Comparison of ENCODE assay signal across 11 cellular contexts in genomic region chr22:22103078-22103593, GRCh38.
A peak's percentile ranks its signal among the peaks of the same experiment; 100 is the strongest.
DNase-seq lines count a peak whose midpoint lies in the region; ATAC-seq and TF ChIP-seq lines count a peak whose summit lies in the region.
"Had no signal": no experiment of that assay in that cellular context is flagged by ENCODE, and none has a peak within 500 bp of the region (broad histone marks: within the 10 kb centered on the region; RNA-seq: fewer than 3 reads in every experiment).

No MANE protein-coding gene starts in this region.

- H3K4me3 Mint-ChIP-seq in activated CD4-positive, alpha-beta T cell treated with anti-CD3 and anti-CD28 coated beads for 36 hours: no peak overlapping the region
- no peak overlapping the region for H3K4me3 Mint-ChIP-seq in CD4-positive, alpha-beta memory T cell
- H3K4me3 Mint-ChIP-seq: activated naive CD8-positive, alpha-beta T cell had no signal

- no peak overlapping the region for H3K4me3 ChIP-seq in psoas muscle
- H3K4me3 ChIP-seq in CD4-positive, alpha-beta memory T cell (ENCODE audit: low read length in 2 of 2): no peak overlapping the region
- H3K4me3 ChIP-seq: BLaER1 treated with 17β-estradiol and CSF1 and Interleukin-3, amounts not matched to agents 10 nM and 100 nM; skin epidermis had no signal

- H3K27ac Mint-ChIP-seq in activated CD4-positive, alpha-beta T cell treated with anti-CD3 and anti-CD28 coated beads for 36 hours: no peak overlapping the region
- no peak overlapping the region for H3K27ac Mint-ChIP-seq in CD4-positive, alpha-beta memory T cell
- H3K27ac Mint-ChIP-seq: activated naive CD8-positive, alpha-beta T cell had no signal

- intact Hi-C loops in activated CD4-positive, alpha-beta T cell treated with anti-CD3 and anti-CD28 coated beads for 36 hours (cut with DNase I, micrococcal nuclease): loop anchor here in 1 of 2 experiments (5.0 kb wide), 1 partner anchor 49 kb away; no protein-coding TSS in a partner anchor
- intact Hi-C loops in psoas muscle (cut with DNase I): no loop called here
- intact Hi-C loops in CD4-positive, alpha-beta memory T cell (cut with micrococcal nuclease): no loop called here

- peak; percentile 72 for ATAC-seq in activated CD4-positive, alpha-beta T cell treated with anti-CD3 and anti-CD28 coated beads for 36 hours
- ATAC-seq in psoas muscle (no peak), GM21717 (IDR thresholded peaks at IDR 0.05; ENCODE audit: unreplicated experiment) (no peak), HG03460 (IDR thresholded peaks at IDR 0.05; ENCODE audit: unreplicated experiment) (no peak)

- H3K4me1 Mint-ChIP-seq in activated CD4-positive, alpha-beta T cell treated with anti-CD3 and anti-CD28 coated beads for 36 hours: no peaks in the 10 kb centered on the region
- H3K4me1 Mint-ChIP-seq in CD4-positive, alpha-beta memory T cell: no peaks in the 10 kb centered on the region

- CTCF ChIA-PET in activated CD4-positive, alpha-beta T cell treated with anti-CD3 and anti-CD28 coated beads for 36 hours (lab: Charles Lee): interaction anchor here (0.7 kb wide), 1 partner anchor 19 kb away, joined by 3 read pairs; no protein-coding TSS in a partner anchor
- CTCF ChIA-PET in CD4-positive, alpha-beta memory T cell (lab: Charles Lee; ENCODE audit: partially characterized antibody): no interaction called here

- peak; percentile 19 for TF ChIP-seq CTCF in psoas muscle (IDR thresholded peaks at IDR 0.05)

- 55 to 60% (median 59%) methylated on average over 6 of the region's 6 CpGs for whole genome bisulfite sequencing in psoas muscle, 3 donors

- H3K36me3 Mint-ChIP-seq in activated CD4-positive, alpha-beta T cell treated with anti-CD3 and anti-CD28 coated beads for 36 hours (ENCODE audit: low read depth): no peaks in the 10 kb centered on the region
- H3K36me3 Mint-ChIP-seq in CD4-positive, alpha-beta memory T cell: no peaks in the 10 kb centered on the region
- H3K36me3 Mint-ChIP-seq: activated naive CD8-positive, alpha-beta T cell had no signal

- H3K9me3 ChIP-seq in psoas muscle: no peaks in the 10 kb centered on the region
- no peaks in the 10 kb centered on the region for H3K9me3 ChIP-seq in CD4-positive, alpha-beta memory T cell (ENCODE audit: control insufficient read depth in 1 of 2, low read length in 2 of 2)

- H3K9me3 Mint-ChIP-seq in activated CD4-positive, alpha-beta T cell treated with anti-CD3 and anti-CD28 coated beads for 36 hours (ENCODE audit: low read depth): no peaks in the 10 kb centered on the region
- H3K9me3 Mint-ChIP-seq in CD4-positive, alpha-beta memory T cell: no peaks in the 10 kb centered on the region

- no peaks in the 10 kb centered on the region for H3K36me3 ChIP-seq in psoas muscle (ENCODE audit: insufficient read depth in 1 of 2, low read depth in 1 of 2)
- no peaks in the 10 kb centered on the region for H3K36me3 ChIP-seq in CD4-positive, alpha-beta memory T cell (ENCODE audit: insufficient read depth, low read length)
- H3K36me3 ChIP-seq: BLaER1 treated with 17β-estradiol and CSF1 and Interleukin-3, amounts not matched to agents 10 nM and 100 nM had no signal

- peaks cover 0 to 12% (median 5%) of the 10 kb centered on the region in 3 donors for H3K27me3 ChIP-seq in psoas muscle (ENCODE audit: insufficient read depth in 3 of 3, low read length in 2 of 3)
- no peaks in the 10 kb centered on the region for H3K27me3 ChIP-seq in CD4-positive, alpha-beta memory T cell (ENCODE audit: insufficient read depth, low read length)
- H3K27me3 ChIP-seq: BLaER1 treated with 17β-estradiol and CSF1 and Interleukin-3, amounts not matched to agents 10 nM and 100 nM had no signal

- no peak overlapping the region for H3K27ac ChIP-seq in psoas muscle
- H3K27ac ChIP-seq in CD4-positive, alpha-beta memory T cell (ENCODE audit: low read depth, low read length): no peak overlapping the region
- H3K27ac ChIP-seq: BLaER1 treated with 17β-estradiol and CSF1 and Interleukin-3, amounts not matched to agents 10 nM and 100 nM; skin epidermis had no signal

- DNase-seq in activated CD4-positive, alpha-beta T cell treated with anti-CD3 and anti-CD28 coated beads for 36 hours: peak; percentile 53
- DNase-seq in activated CD4-positive, alpha-beta T cell treated with anti-CD3 and anti-CD28 coated beads, Interleukin-2, amount 50 U/mL, for 4 hours: no peak
- DNase-seq in LHCN-M2 (ENCODE audit: low read depth) (peak; percentile 8), dermis blood vessel endothelial cell (peak; percentile 23), psoas muscle (no peak)
- no peak for DNase-seq in CD4-positive, alpha-beta memory T cell

- H3K4me1 ChIP-seq in psoas muscle: no peaks in the 10 kb centered on the region
- no peaks in the 10 kb centered on the region for H3K4me1 ChIP-seq in CD4-positive, alpha-beta memory T cell (ENCODE audit: insufficient read depth, low read length)

- peaks cover 10% of the 10 kb centered on the region for H3K27me3 Mint-ChIP-seq in activated CD4-positive, alpha-beta T cell treated with anti-CD3 and anti-CD28 coated beads for 36 hours
- peaks cover 7 to 13% of the 10 kb centered on the region in 2 donors for H3K27me3 Mint-ChIP-seq in CD4-positive, alpha-beta memory T cell
- H3K27me3 Mint-ChIP-seq: activated naive CD8-positive, alpha-beta T cell had no signal

- POLR2A ChIA-PET in activated CD4-positive, alpha-beta T cell treated with anti-CD3 and anti-CD28 coated beads for 36 hours (lab: Charles Lee): no interaction called here
- POLR2A ChIA-PET in CD4-positive, alpha-beta memory T cell (lab: Charles Lee; ENCODE audit: partially characterized antibody): no interaction called here

Comparison
In these comparisons a context has a peak if more than half of its experiments do, and no peak if none do; other contexts are left out.
1. DNase-seq: peak in activated CD4-positive, alpha-beta T cell treated with anti-CD3 and anti-CD28 coated beads for 36 hours (single experiment), LHCN-M2 (single experiment) and dermis blood vessel endothelial cell (single experiment); none in activated CD4-positive, alpha-beta T cell treated with anti-CD3 and anti-CD28 coated beads, Interleukin-2, amount 50 U/mL, for 4 hours (0 of 2), psoas muscle (0 of 2) and CD4-positive, alpha-beta memory T cell (0 of 5).